In the genomic region with DNA sequence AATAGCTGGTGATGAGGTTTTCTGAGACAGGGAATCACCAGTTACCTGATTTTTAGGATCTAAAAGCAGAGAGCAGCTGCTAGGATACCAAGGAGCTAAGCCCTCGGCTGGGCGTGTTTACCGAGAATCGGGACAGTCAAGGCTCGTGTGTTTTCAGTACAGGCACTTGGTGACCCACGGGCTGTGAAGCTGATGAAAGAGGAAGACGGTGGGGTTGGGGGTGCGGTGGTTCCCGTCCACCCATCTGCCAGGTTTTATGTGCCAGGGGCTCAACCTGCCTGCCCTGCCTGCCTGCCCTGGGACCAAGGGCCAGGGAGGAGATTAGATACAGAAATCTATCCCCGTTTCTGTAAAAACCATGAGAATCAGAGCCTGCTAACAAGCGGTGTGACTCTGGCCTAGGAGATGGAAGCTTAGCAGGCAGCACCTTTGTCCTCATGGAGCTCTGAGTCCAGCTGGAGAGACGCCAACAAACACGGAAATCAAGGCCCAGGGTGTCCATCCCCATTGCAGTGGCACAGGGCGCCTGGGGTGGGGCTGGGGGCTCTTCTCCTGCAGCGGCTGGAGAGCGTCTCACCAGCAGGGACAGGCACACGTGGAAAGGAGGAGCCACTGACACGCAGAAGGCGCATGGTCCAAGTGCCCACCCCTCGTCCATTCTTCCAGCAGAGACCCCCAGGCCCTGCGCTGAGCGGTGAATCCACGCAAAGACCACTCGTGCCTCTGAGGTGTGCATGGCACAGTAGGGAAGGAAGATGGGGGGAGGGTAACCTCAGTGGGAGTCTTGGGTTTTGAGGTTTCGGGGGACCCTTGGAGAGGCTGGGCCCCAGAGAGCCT, we compare ENCODE assay signal across 22 cellular contexts.
"Had no signal": no experiment of that assay in that cellular context is flagged by ENCODE, and none has a peak within 500 bp of the region (broad histone marks: within the 10 kb centered on the region; RNA-seq: fewer than 3 reads in every experiment).

No MANE protein-coding gene starts in this region.

- H3K27me3 ChIP-seq: tibial nerve had no signal

- ATAC-seq: activated CD4-positive, CD25-positive, alpha-beta regulatory T cell treated with anti-CD3 and anti-CD28 coated beads, Interleukin-2, amount 50 U/mL, for 24 hours; left lung; naive thymus-derived CD8-positive, alpha-beta T cell; SK-N-SH treated with all-trans-retinoic acid at 6 μM for 48 hours had no signal

- H3K9me3 ChIP-seq: left lung had no signal

- H3K27me3 Mint-ChIP-seq: activated T-cell treated with anti-CD3 and anti-CD28 coated beads, Interleukin-2, amount 50 U/mL, for 24 hours; brain; central memory CD8-positive, alpha-beta T cell; naive thymus-derived CD8-positive, alpha-beta T cell had no signal

- H3K4me1 Mint-ChIP-seq: central memory CD8-positive, alpha-beta T cell; naive thymus-derived CD8-positive, alpha-beta T cell had no signal

- H3K4me1 ChIP-seq: left lung, parathyroid adenoma, tibial nerve had no signal

- H3K4me3 Mint-ChIP-seq: activated naive CD4-positive, alpha-beta T cell treated with anti-CD3 and anti-CD28 coated beads for 36 hours; activated T-cell treated with anti-CD3 and anti-CD28 coated beads, Interleukin-2, amount 50 U/mL, for 24 hours; brain; central memory CD8-positive, alpha-beta T cell; naive thymus-derived CD8-positive, alpha-beta T cell had no signal

- DNase-seq: activated naive CD4-positive, alpha-beta T cell treated with anti-CD3 and anti-CD28 coated beads for 36 hours; activated T-cell treated with anti-CD3 and anti-CD28 coated beads, Interleukin-2, amount 50 U/mL, for 24 hours; anterior cingulate cortex; cortex of kidney; effector CD4-positive, alpha-beta T cell; kidney; mesendoderm; naive thymus-derived CD8-positive, alpha-beta T cell; stimulated activated CD4-positive, alpha-beta T cell treated with anti-CD3 and anti-CD28 coated beads, Interleukin-12 subunit alpha, Interleukin-12 subunit beta, amount 100 ng/mL, for 4 hours; stimulated activated CD4-positive, alpha-beta T cell treated with anti-CD3 and anti-CD28 coated beads, Interleukin-1b, Interleukin-23, amount 100 ng/mL, for 48 hours; stimulated activated CD8-positive, alpha-beta memory T cell treated with anti-CD3 and anti-CD28 coated beads, Interleukin-4, amount 100 ng/mL, for 48 hours; stimulated activated naive CD4-positive, alpha-beta T cell; substantia nigra; T1000 had no signal

- H3K27ac ChIP-seq: left lung, parathyroid adenoma, tibial nerve had no signal

- H3K36me3 ChIP-seq: left lung, tibial nerve had no signal

- H3K9me3 Mint-ChIP-seq: activated naive CD4-positive, alpha-beta T cell treated with anti-CD3 and anti-CD28 coated beads for 36 hours; activated T-cell treated with anti-CD3 and anti-CD28 coated beads, Interleukin-2, amount 50 U/mL, for 24 hours; activated T-helper 2 cell treated with anti-CD3 and anti-CD28 coated beads, Interferon-gamma antibody, Interleukin-2, Interleukin-4, amounts not matched to agents 10 μg/mL and 5 μg/mL and 100 μg/mL, durations not matched to agents 14 hours and 24 hours and 36 hours; central memory CD8-positive, alpha-beta T cell; naive thymus-derived CD8-positive, alpha-beta T cell had no signal

- H3K27ac Mint-ChIP-seq: activated naive CD4-positive, alpha-beta T cell treated with anti-CD3 and anti-CD28 coated beads for 36 hours; activated T-cell treated with anti-CD3 and anti-CD28 coated beads, Interleukin-2, amount 50 U/mL, for 24 hours; activated T-helper 2 cell treated with anti-CD3 and anti-CD28 coated beads, Interferon-gamma antibody, Interleukin-2, Interleukin-4, amounts not matched to agents 10 μg/mL and 5 μg/mL and 100 μg/mL, durations not matched to agents 14 hours and 24 hours and 36 hours; naive thymus-derived CD8-positive, alpha-beta T cell had no signal

- H3K4me3 ChIP-seq: left lung, tibial nerve had no signal

- H3K36me3 Mint-ChIP-seq: brain; naive thymus-derived CD8-positive, alpha-beta T cell had no signal
